ENCODE assay signal across 8 cellular contexts in genomic region chr2:57759822-57760300, GRCh38.
DNase-seq lines count a peak whose midpoint lies in the region; ATAC-seq and TF ChIP-seq lines count a peak whose summit lies in the region.

No MANE protein-coding gene starts in this region.

- intact Hi-C loops in left ventricle myocardium inferior (cut with micrococcal nuclease) (no loop called here), psoas muscle (cut with DNase I) (loop anchor here (5.0 to 10.0 kb wide), 2 partner anchors 685 to 687 kb away; no protein-coding TSS in a partner anchor), vagina (cut with DNase I) (no loop called here)

- peaks cover 5% of the 10 kb centered on the region for H3K27me3 ChIP-seq in left ventricle myocardium inferior (ENCODE audit: low read depth)
- H3K27me3 ChIP-seq in psoas muscle (ENCODE audit: insufficient read depth in 3 of 3, low read length in 2 of 3): no peaks in the 10 kb centered on the region
- H3K27me3 ChIP-seq in vagina: no peaks in the 10 kb centered on the region

- H3K4me1 ChIP-seq in left ventricle myocardium inferior: peaks cover 12% of the 10 kb centered on the region
- peaks cover 5% of the 10 kb centered on the region for H3K4me1 ChIP-seq in psoas muscle
- peaks cover 13% of the 10 kb centered on the region for H3K4me1 ChIP-seq in vagina

- no peak for TF ChIP-seq POLR2A in vagina (IDR thresholded peaks at IDR 0.05)

- H3K27ac ChIP-seq in left ventricle myocardium inferior (replicated peaks) (no peak overlapping the region), psoas muscle (no peak overlapping the region), vagina (no peak overlapping the region)

- H3K4me3 ChIP-seq in left ventricle myocardium inferior: peak overlapping the region; percentile 52
- peak overlapping the region; percentile 50 for H3K4me3 ChIP-seq in psoas muscle
- no peak overlapping the region for H3K4me3 ChIP-seq in vagina

- H3K9me3 ChIP-seq in left ventricle myocardium inferior (replicated peaks) (no peaks in the 10 kb centered on the region), psoas muscle (no peaks in the 10 kb centered on the region), vagina (no peaks in the 10 kb centered on the region)

- TF ChIP-seq CTCF in GM12874 (IDR thresholded peaks at IDR 0.05; ENCODE audit: insufficient read depth, low read depth, low read length) (peak; percentile 93), left ventricle myocardium inferior (IDR thresholded peaks at IDR 0.05; ENCODE audit: borderline replicate concordance) (peak; percentile 97), psoas muscle (IDR thresholded peaks at IDR 0.05) (peak; percentile 95), vagina (IDR thresholded peaks at IDR 0.05) (peak; percentile 47 to 95 (median 77))

- H3K36me3 ChIP-seq in left ventricle myocardium inferior (no peaks in the 10 kb centered on the region), psoas muscle (ENCODE audit: insufficient read depth in 1 of 2, low read depth in 1 of 2) (no peaks in the 10 kb centered on the region), vagina (no peaks in the 10 kb centered on the region)

- 1% methylated on average over 19 of the region's 19 CpGs for WGBS in psoas muscle, 3 donors

- ATAC-seq in HG02678 (IDR thresholded peaks at IDR 0.05; ENCODE audit: unreplicated experiment) (peak; percentile 84), psoas muscle (peak; percentile 90 to 99 (median 96))

- DNase-seq in NCI-H1092 treated with DMSO at 0.1 percent for 48 hours (lab: John Stamatoyannopoulos, UW) (peak; percentile 78), SW 1271 (lab: John Stamatoyannopoulos, UW) (peak; percentile 5 to 61), amniotic epithelial cell (ENCODE audit: low read depth) (peak; percentile 63), left ventricle myocardium inferior (peak; percentile 79), psoas muscle (peak; percentile 80 to 89), vagina (ENCODE audit: extremely low spot score in 2 of 2) (no peak)

Comparison
In these comparisons a context has a peak if more than half of its experiments do, and no peak if none do; other contexts are left out.
1. DNase-seq: peak in NCI-H1092 treated with DMSO at 0.1 percent for 48 hours (single experiment), SW 1271 (2 of 2), amniotic epithelial cell (single experiment), left ventricle myocardium inferior (single experiment) and psoas muscle (2 of 2); none in vagina (0 of 2).
2. H3K4me3 ChIP-seq: peak in left ventricle myocardium inferior (single experiment) and psoas muscle (single experiment); none in vagina (0 of 2).
3. intact Hi-C loops: an anchor here in psoas muscle (5.0 to 10.0 kb wide); none called in left ventricle myocardium inferior and vagina.
4. Peak in every context shown above with its lines, with median percentiles within 50 percentile points of each other: CTCF ChIP-seq.